27 cellular contexts compared by ENCODE assay signal in the genomic region with DNA sequence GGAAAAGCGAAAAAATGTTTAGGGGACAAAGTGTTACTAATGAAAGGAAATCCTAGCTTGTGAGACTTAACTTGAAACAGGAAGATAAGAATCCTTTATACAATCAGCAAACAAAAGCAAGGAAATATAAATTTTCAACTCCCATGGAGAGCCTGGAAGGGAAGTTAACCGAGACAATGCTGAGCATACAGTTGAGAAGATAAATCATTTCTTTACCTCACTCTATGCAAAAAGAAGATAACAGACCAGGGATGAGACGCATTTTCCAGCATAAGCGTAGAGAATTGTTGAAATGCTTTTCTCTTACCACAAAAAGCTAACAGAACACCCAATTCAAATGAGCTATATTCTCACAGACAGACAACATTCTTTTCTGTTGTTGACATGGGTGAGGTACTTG.
DNase-seq lines count a peak whose midpoint lies in the region; ATAC-seq and TF ChIP-seq lines count a peak whose summit lies in the region.
"Had no signal": no experiment of that assay in that cellular context is flagged by ENCODE, and none has a peak within 500 bp of the region (broad histone marks: within the 10 kb centered on the region; RNA-seq: fewer than 3 reads in every experiment).

No MANE protein-coding gene starts in this region.

- WGBS in smooth muscle cell (ENCODE audit: low lambda C conversion rate), result 19% methylated on average over 4 of the region's 4 CpGs

- DNase-seq in astrocyte of the spinal cord (ENCODE audit: low read depth, low spot score) (peak; percentile 37), iris pigment epithelial cell (ENCODE audit: low read depth) (peak; percentile 40), smooth muscle cell (lab: John Stamatoyannopoulos, UW; ENCODE audit: unreplicated experiment) (no peak)
- no peak for DNase-seq in effector memory CD4-positive, alpha-beta T cell
- DNase-seq in activated CD4-positive, alpha-beta T cell treated with anti-CD3 and anti-CD28 coated beads, Interleukin-2, amount 50 U/mL, for 48 hours, result no peak
- DNase-seq: activated CD4-positive, alpha-beta T cell treated with anti-CD3 and anti-CD28 coated beads, Interleukin-2, amount 10 ng/mL, durations not matched to agents 7 days and 5 days; activated CD8-positive, alpha-beta memory T cell treated with anti-CD3 and anti-CD28 coated beads, Interleukin-2, amount 10 ng/mL, durations not matched to agents 7 days and 5 days; activated naive CD4-positive, alpha-beta T cell treated with anti-CD3 and anti-CD28 coated beads for 36 hours; caudate nucleus; CD4-positive, alpha-beta T cell; DMS 273 treated with DMSO at 0.1 percent for 48 hours; H7; heart right ventricle; Karpas-422; NCI-H1694 treated with DMSO at 0.1 percent for 48 hours; NCI-H2171; NCI-H526; nephron progenitor cell; posterior cingulate gyrus; right lobe of liver; stimulated activated naive CD4-positive, alpha-beta T cell treated with Interleukin-2 at 50 U/mL for 16 hours had no signal

- H2AFZ ChIP-seq in Loucy (ENCODE audit: low read length), result peak overlapping the region; percentile 14; the same call in 1 of the 2 replicates
- peak overlapping the region; percentile 63 for H2AFZ ChIP-seq in smooth muscle cell (ENCODE audit: low read depth)

- H3K27me3 ChIP-seq in Loucy (ENCODE audit: insufficient read depth, low read length, poor library complexity, severe bottlenecking) (no peaks in the 10 kb centered on the region), smooth muscle cell (ENCODE audit: low read depth) (no peaks in the 10 kb centered on the region)
- no peaks in the 10 kb centered on the region for H3K27me3 ChIP-seq in effector memory CD4-positive, alpha-beta T cell (replicated peaks; ENCODE audit: control insufficient read depth, insufficient read depth, low read length, poor library complexity, severe bottlenecking)
- H3K27me3 ChIP-seq: heart right ventricle, right lobe of liver, SJSA1, vagina had no signal

- H3K9me2 ChIP-seq in Loucy (replicated peaks; ENCODE audit: low read depth, low read length), result no peaks in the 10 kb centered on the region

- H3K4me3 ChIP-seq in Loucy (ENCODE audit: low read length, poor library complexity, severe bottlenecking) (no peak overlapping the region), astrocyte of the spinal cord (ENCODE audit: low read depth, low read length) (no peak overlapping the region), smooth muscle cell (no peak overlapping the region)
- no peak overlapping the region for H3K4me3 ChIP-seq in effector memory CD4-positive, alpha-beta T cell (ENCODE audit: insufficient read depth, low read depth, low read length, poor library complexity, severe bottlenecking)
- H3K4me3 ChIP-seq: heart right ventricle, right lobe of liver, SJSA1, thoracic aorta, vagina had no signal

- peaks cover 8% of the 10 kb centered on the region for H3K4me1 ChIP-seq in Loucy (ENCODE audit: insufficient read depth, low read length, poor library complexity, severe bottlenecking)
- peaks cover 18% of the 10 kb centered on the region for H3K4me1 ChIP-seq in smooth muscle cell (ENCODE audit: low read depth)
- no peaks in the 10 kb centered on the region for H3K4me1 ChIP-seq in effector memory CD4-positive, alpha-beta T cell (ENCODE audit: control insufficient read depth, insufficient read depth, low read length, poor library complexity, severe bottlenecking)
- H3K4me1 ChIP-seq: right lobe of liver, vagina had no signal

- H3K9ac ChIP-seq in Loucy (ENCODE audit: low read depth, low read length, poor library complexity, severe bottlenecking) (no peak overlapping the region), smooth muscle cell (ENCODE audit: low read depth) (peak overlapping the region; percentile 59)

- H3K36me3 ChIP-seq in Loucy (ENCODE audit: insufficient read depth, low read length) (no peaks in the 10 kb centered on the region), smooth muscle cell (ENCODE audit: low read depth) (no peaks in the 10 kb centered on the region)
- no peaks in the 10 kb centered on the region for H3K36me3 ChIP-seq in effector memory CD4-positive, alpha-beta T cell (ENCODE audit: control insufficient read depth, insufficient read depth, low read length)
- H3K36me3 ChIP-seq: heart right ventricle, right lobe of liver, SJSA1, thoracic aorta, vagina had no signal

- TF ChIP-seq CTCF in Loucy (conservative IDR thresholded peaks at IDR 0.05; ENCODE audit: low read length) (no peak), astrocyte of the spinal cord (IDR thresholded peaks at IDR 0.05; ENCODE audit: low read depth, low read length) (no peak), smooth muscle cell (IDR thresholded peaks at IDR 0.05; ENCODE audit: borderline replicate concordance, insufficient read depth, poor library complexity, severe bottlenecking) (no peak)

- H3K27ac ChIP-seq in smooth muscle cell (ENCODE audit: low read depth), result peak overlapping the region; percentile 90
- H3K27ac ChIP-seq in effector memory CD4-positive, alpha-beta T cell (ENCODE audit: insufficient read depth, low read length, poor library complexity, severe bottlenecking), result no peak overlapping the region
- H3K27ac ChIP-seq: epithelial cell of prostate, right lobe of liver, SJSA1, thoracic aorta, vagina had no signal

- H3K4me2 ChIP-seq in Loucy (ENCODE audit: low read depth, low read length, poor library complexity, severe bottlenecking) (no peak overlapping the region), smooth muscle cell (peak overlapping the region; percentile 48)

- H3F3A ChIP-seq in Loucy (ENCODE audit: low read depth), result no peaks in the 10 kb centered on the region
- peaks cover 20% of the 10 kb centered on the region for H3F3A ChIP-seq in smooth muscle cell (ENCODE audit: low read depth)

- ATAC-seq in GM19035 (IDR thresholded peaks at IDR 0.05; ENCODE audit: unreplicated experiment), result no peak
- ATAC-seq: activated CD8-positive, alpha-beta memory T cell treated with anti-CD3 and anti-CD28 coated beads, Interleukin-2, amount 10 ng/mL, durations not matched to agents 7 days and 5 days; heart right ventricle had no signal

- H4K20me1 ChIP-seq in Loucy (ENCODE audit: insufficient read depth, low read length, poor library complexity, severe bottlenecking) (no peaks in the 10 kb centered on the region), smooth muscle cell (ENCODE audit: low read depth) (no peaks in the 10 kb centered on the region)

- H3K79me2 ChIP-seq in Loucy (ENCODE audit: insufficient read depth, low read length) (no peaks in the 10 kb centered on the region), smooth muscle cell (ENCODE audit: low read depth) (no peaks in the 10 kb centered on the region)

- in situ Hi-C loops in astrocyte of the spinal cord (cut with HindIII; ENCODE audit: low sequenced_read_pairs), result no loop called here

- no peaks in the 10 kb centered on the region for H3K9me3 ChIP-seq in Loucy (ENCODE audit: insufficient read depth, low read depth, low read length)
- no peaks in the 10 kb centered on the region for H3K9me3 ChIP-seq in smooth muscle cell (replicated peaks; ENCODE audit: low read depth)
- H3K9me3 ChIP-seq in effector memory CD4-positive, alpha-beta T cell (ENCODE audit: control insufficient read depth, low read length), result no peaks in the 10 kb centered on the region
- H3K9me3 ChIP-seq: heart right ventricle, right lobe of liver, SJSA1, thoracic aorta, vagina had no signal

Comparison
In these comparisons a context has a peak if more than half of its experiments do, and no peak if none do; other contexts are left out.
1. DNase-seq: peak in astrocyte of the spinal cord (single experiment) and iris pigment epithelial cell (single experiment); none in smooth muscle cell (single experiment), effector memory CD4-positive, alpha-beta T cell (0 of 3) and activated CD4-positive, alpha-beta T cell treated with anti-CD3 and anti-CD28 coated beads, Interleukin-2, amount 50 U/mL, for 48 hours (0 of 2).